ENCODE assay signal across 11 cellular contexts in genomic region chrX:110328613-110329012, GRCh38. TPM values are rescaled to one million over a fixed set of nuclear protein-coding genes. Genes with fewer than 3 reads are reported as not detected.
"Had no signal": no experiment of that assay in that cellular context is flagged by ENCODE, and none has a peak within 500 bp of the region (broad histone marks: within the 10 kb centered on the region; RNA-seq: fewer than 3 reads in every experiment).

No MANE protein-coding gene starts in this region.

RNA-seq across cellular contexts. Expression of gene RTL9, which starts 30.0 kb away (rescaled TPM):
- total RNA-seq: activated naive CD4-positive, alpha-beta T cell treated with anti-CD3 and anti-CD28 coated beads for 36 hours; activated naive CD8-positive, alpha-beta T cell treated with anti-CD3 and anti-CD28 coated beads for 36 hours; activated naive CD8-positive, alpha-beta T cell treated with anti-CD3 and anti-CD28 coated beads, Interleukin-2, amount 10 ng/mL, durations not matched to agents 7 days and 5 days; activated T-cell treated with anti-CD3 and anti-CD28 coated beads, Interleukin-2, amount 50 U/mL, for 4 hours; activated T-helper 1 cell treated with anti-CD3 and anti-CD28 coated beads, Interleukin-12 subunit alpha, Interleukin-12 subunit beta, Interleukin-2, Interleukin-4 antibody, amounts not matched to agents 30 ng/mL and 10 ng/mL and 1 ng/mL, durations not matched to agents 14 hours and 24 hours and 36 hours; activated T-helper 17 cell treated with anti-CD3 and anti-CD28 coated beads, Interleukin-2, amount 50 U/mL, for 72 hours; activated T-helper 2 cell treated with anti-CD3 and anti-CD28 coated beads, Interferon-gamma antibody, Interleukin-2, Interleukin-4, amounts not matched to agents 10 μg/mL and 5 μg/mL and 100 μg/mL, durations not matched to agents 14 hours and 24 hours and 36 hours; ascending aorta; body of pancreas; bronchial epithelial cell had no signal
- polyA plus RNA-seq: aorta had no signal
